Comparison of ENCODE assay signal across 8 cellular contexts in the genomic region with DNA sequence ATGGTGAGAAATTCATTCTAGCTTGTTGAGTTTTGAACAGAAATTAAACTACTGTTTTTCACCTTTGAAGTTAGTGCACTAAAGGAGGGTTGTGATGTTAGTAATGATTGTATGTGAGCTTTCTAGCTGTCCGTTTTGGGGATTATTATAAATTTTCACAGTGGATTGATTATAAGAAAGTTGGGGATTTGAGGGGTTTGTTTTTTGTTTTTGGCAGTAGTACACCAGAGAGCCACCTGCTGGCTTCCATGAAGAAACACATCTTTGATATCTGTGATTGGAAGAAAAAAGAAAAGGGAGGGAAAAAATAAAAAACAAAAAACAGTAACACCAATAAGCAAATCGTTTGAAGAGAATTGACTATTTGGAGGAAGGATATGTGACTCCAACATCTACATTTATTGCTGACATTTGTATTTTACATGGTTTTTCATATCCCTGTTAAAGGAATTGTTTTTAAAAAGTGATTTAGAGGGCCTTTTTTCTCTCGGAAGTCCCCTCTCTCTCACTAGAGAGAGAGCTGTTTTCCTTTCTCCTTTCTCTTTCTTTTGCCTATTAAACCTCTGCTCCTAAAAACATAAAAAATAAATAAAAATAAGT.
DNase-seq lines count a peak whose midpoint lies in the region; ATAC-seq and TF ChIP-seq lines count a peak whose summit lies in the region.

No MANE protein-coding gene starts in this region.

- H3K36me3 ChIP-seq in cardiac muscle cell (no peaks in the 10 kb centered on the region), transverse colon (no peaks in the 10 kb centered on the region)

- no peaks in the 10 kb centered on the region for H3K4me1 ChIP-seq in cardiac muscle cell (ENCODE audit: low read depth)
- no peaks in the 10 kb centered on the region for H3K4me1 ChIP-seq in foreskin keratinocyte
- no peaks in the 10 kb centered on the region for H3K4me1 ChIP-seq in transverse colon

- H3K4me3 ChIP-seq in cardiac muscle cell = no peak overlapping the region
- no peak overlapping the region for H3K4me3 ChIP-seq in transverse colon

- TF ChIP-seq POLR2A in transverse colon (IDR thresholded peaks at IDR 0.05) = no peak

- H3K9me3 ChIP-seq in cardiac muscle cell (ENCODE audit: low read depth) (no peaks in the 10 kb centered on the region), transverse colon (no peaks in the 10 kb centered on the region)

- no peak overlapping the region for H3K27ac ChIP-seq in cardiac muscle cell
- H3K27ac ChIP-seq in foreskin keratinocyte = no peak overlapping the region
- no peak overlapping the region for H3K27ac ChIP-seq in transverse colon

- intact Hi-C loops in Right ventricle myocardium inferior (cut with DNase I) (no loop called here), transverse colon (cut with DNase I; ENCODE audit: low total_unique reads) (no loop called here)

- TF ChIP-seq EP300 in transverse colon (IDR thresholded peaks at IDR 0.05; ENCODE audit: low read depth) = no peak

- ATAC-seq in Right ventricle myocardium inferior (no peak), foreskin keratinocyte (no peak)

- in situ Hi-C loops in transverse colon (cut with MboI; ENCODE audit: low pct_ligation_motif_present in 1 of 4, low pct_unique_long_range_greater_than_20kb in 1 of 4, low sequenced_read_pairs in 3 of 4) = no loop called here

- no peaks in the 10 kb centered on the region for H3K27me3 ChIP-seq in cardiac muscle cell
- H3K27me3 ChIP-seq in foreskin keratinocyte = no peaks in the 10 kb centered on the region
- no peaks in the 10 kb centered on the region for H3K27me3 ChIP-seq in transverse colon

- WGBS in transverse colon (ENCODE audit: low coverage in 1 of 2), 2 donors = 31 to 42% methylated on average over 3 of the region's 3 CpGs

- peak; percentile 3 to 28 for DNase-seq in cardiac muscle cell (ENCODE audit: low read depth in 1 of 2, low spot score in 1 of 2)
- DNase-seq in Right ventricle myocardium inferior (ENCODE audit: missing footprints) = no peak
- peak; percentile 5 for DNase-seq in RKO (ENCODE audit: low spot score)
- DNase-seq in foreskin keratinocyte = peak in 1 of 2 donors; percentile 4
- no peak for DNase-seq in transverse colon
- DNase-seq in stimulated activated CD8-positive, alpha-beta memory T cell treated with anti-CD3 and anti-CD28 coated beads, Interleukin-4, amount 100 ng/mL, for 48 hours = no peak
- DNase-seq in kidney tubule cell (ENCODE audit: low spot score) = no peak
- DNase-seq in GM20000 (ENCODE audit: low spot score) = no peak

- TF ChIP-seq CTCF in cardiac muscle cell (IDR thresholded peaks at IDR 0.05; ENCODE audit: low read depth, low read length) = no peak
- TF ChIP-seq CTCF in foreskin keratinocyte (conservative IDR thresholded peaks at IDR 0.05) = peak; percentile 41
- TF ChIP-seq CTCF in transverse colon (IDR thresholded peaks at IDR 0.05) = peak in 3 of 5 experiments; percentile 9 to 16 (median 11)
- no peak for TF ChIP-seq CTCF in GM20000 (IDR thresholded peaks at IDR 0.05; ENCODE audit: extremely low read depth, missing control alignments)

Comparison
In these comparisons a context has a peak if more than half of its experiments do, and no peak if none do; other contexts are left out.
1. DNase-seq: peak in cardiac muscle cell (2 of 2) and RKO (single experiment); none in Right ventricle myocardium inferior (single experiment), transverse colon (single experiment), stimulated activated CD8-positive, alpha-beta memory T cell treated with anti-CD3 and anti-CD28 coated beads, Interleukin-4, amount 100 ng/mL, for 48 hours (single experiment), kidney tubule cell (single experiment) and GM20000 (single experiment).
2. CTCF ChIP-seq: peak in foreskin keratinocyte (single experiment) and transverse colon (3 of 5); none in cardiac muscle cell (single experiment) and GM20000 (single experiment).